ENCODE assay signal across 2 cellular contexts in genomic region chr10:70902659-70903261, GRCh38.
TF ChIP-seq lines count a peak whose summit lies in the region.

No MANE protein-coding gene starts in this region.

TF ChIP-seq in HCT116, 20 proteins besides CTCF, POLR2A, EP300 and RAD21 (continued from another document):
- TF ChIP-seq ZBTB33 (IDR thresholded peaks at IDR 0.05; ENCODE audit: extremely low read depth, insufficient replicate concordance, low read length) (no peak), POLR2AphosphoS5 (IDR thresholded peaks at IDR 0.05; ENCODE audit: low read depth, low read length) (no peak), CEBPB (IDR thresholded peaks at IDR 0.05; ENCODE audit: low read depth) (no peak), CBX3 (IDR thresholded peaks at IDR 0.05; ENCODE audit: low read depth) (no peak), MAX (IDR thresholded peaks at IDR 0.05) (no peak), TCF7L2 (IDR thresholded peaks at IDR 0.05; ENCODE audit: borderline replicate concordance, extremely low read depth, insufficient read depth, insufficient read length) (no peak), REST (IDR thresholded peaks at IDR 0.05; ENCODE audit: low read depth) (no peak), ELF1 (IDR thresholded peaks at IDR 0.05; ENCODE audit: borderline replicate concordance, low read depth) (no peak), SP1 (IDR thresholded peaks at IDR 0.05; ENCODE audit: low read depth) (no peak), YY1 (IDR thresholded peaks at IDR 0.05; ENCODE audit: extremely low read depth, insufficient replicate concordance, low read depth, low read length) (no peak), ZFX (IDR thresholded peaks at IDR 0.05) (no peak), EGR1 (IDR thresholded peaks at IDR 0.05; ENCODE audit: low read depth) (no peak), FOSL1 (IDR thresholded peaks at IDR 0.05; ENCODE audit: low read depth) (no peak), EZH2 (IDR thresholded peaks at IDR 0.05) (no peak)

TF ChIP-seq in K562, 482 proteins besides CTCF, POLR2A, EP300 and RAD21 (continued from another document):
- no peak for TF ChIP-seq CUX1 (CRISPR knock-in tag; IDR thresholded peaks at IDR 0.05)
- no peak for TF ChIP-seq JUN (IDR thresholded peaks at IDR 0.05; ENCODE audit: borderline replicate concordance, low read depth, low read length)
- 0 out of 2 replicates have a peak, but pooled peaks have one; percentile 31 for TF ChIP-seq JUN (CRISPR knock-in tag; IDR thresholded peaks at IDR 0.05; ENCODE audit: borderline replicate concordance)
- no peak for TF ChIP-seq CBX1 (IDR thresholded peaks at IDR 0.05; ENCODE audit: low read depth)
- TF ChIP-seq USF1 (CRISPR knock-in tag; IDR thresholded peaks at IDR 0.05) = no peak
- TF ChIP-seq ELF1 (tag; IDR thresholded peaks at IDR 0.05) = peak; percentile 3; the same call in 1 of the 2 replicates
